9 cellular contexts compared by ENCODE assay signal in the genomic region with DNA sequence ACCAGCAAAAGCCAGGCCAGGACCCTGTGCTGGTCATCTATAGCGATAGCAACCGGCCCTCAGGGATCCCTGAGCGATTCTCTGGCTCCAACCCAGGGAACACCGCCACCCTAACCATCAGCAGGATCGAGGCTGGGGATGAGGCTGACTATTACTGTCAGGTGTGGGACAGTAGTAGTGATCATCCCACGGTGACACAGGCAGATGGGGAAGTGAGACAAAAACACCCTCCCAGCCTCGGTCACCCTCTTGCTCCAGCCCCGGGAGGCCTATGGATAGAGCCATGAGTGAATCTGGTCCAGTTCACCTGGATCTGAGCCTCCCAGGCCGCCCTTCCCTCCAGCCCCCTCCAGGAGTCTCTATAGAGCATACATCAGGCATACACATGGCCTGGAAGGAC.
"Had no signal": no experiment of that assay in that cellular context is flagged by ENCODE, and none has a peak within 500 bp of the region (broad histone marks: within the 10 kb centered on the region; RNA-seq: fewer than 3 reads in every experiment).

No MANE protein-coding gene starts in this region.

- H3K36me3 ChIP-seq: ovary, thyroid gland had no signal

- DNase-seq: central memory CD4-positive, alpha-beta T cell; erythroblast; ovary; stimulated activated CD4-positive, alpha-beta T cell treated with anti-CD3 and anti-CD28 coated beads, Interleukin-2, amount 100 ng/mL, for 48 hours; T-helper 1 cell; thyroid gland had no signal

- H3K9me3 Mint-ChIP-seq: activated naive CD4-positive, alpha-beta T cell treated with anti-CD3 and anti-CD28 coated beads, Interleukin-2, amount 50 U/mL, for 24 hours; activated T-helper 2 cell treated with anti-CD3 and anti-CD28 coated beads, Interferon-gamma antibody, Interleukin-2, Interleukin-4, amounts not matched to agents 10 μg/mL and 5 μg/mL and 100 μg/mL, durations not matched to agents 14 hours and 24 hours and 36 hours; neural crest cell had no signal

- H3K27ac ChIP-seq: ovary, thyroid gland had no signal

- H3K27ac Mint-ChIP-seq: activated naive CD4-positive, alpha-beta T cell treated with anti-CD3 and anti-CD28 coated beads, Interleukin-2, amount 50 U/mL, for 24 hours; activated T-helper 2 cell treated with anti-CD3 and anti-CD28 coated beads, Interferon-gamma antibody, Interleukin-2, Interleukin-4, amounts not matched to agents 10 μg/mL and 5 μg/mL and 100 μg/mL, durations not matched to agents 14 hours and 24 hours and 36 hours had no signal

- H3K27me3 ChIP-seq: ovary, thyroid gland had no signal

- H3K9me3 ChIP-seq: ovary, thyroid gland had no signal

- H3K36me3 Mint-ChIP-seq: activated naive CD4-positive, alpha-beta T cell treated with anti-CD3 and anti-CD28 coated beads, Interleukin-2, amount 50 U/mL, for 24 hours had no signal

- H3K4me3 Mint-ChIP-seq: activated naive CD4-positive, alpha-beta T cell treated with anti-CD3 and anti-CD28 coated beads, Interleukin-2, amount 50 U/mL, for 24 hours; neural crest cell had no signal

- H3K4me3 ChIP-seq: ovary, thyroid gland had no signal

- H3K4me1 Mint-ChIP-seq: neural crest cell had no signal

- H3K4me1 ChIP-seq: thyroid gland had no signal
